In genomic region chr1:9628541-9629444, GRCh38 we compare ENCODE assay signal across 1 cellular context.
TF ChIP-seq lines count a peak whose summit lies in the region.

No MANE protein-coding gene starts in this region.

TF ChIP-seq in HepG2, 621 proteins besides CTCF, POLR2A, EP300 and RAD21:
- TF ChIP-seq AKNA (CRISPR knock-in tag; IDR thresholded peaks at IDR 0.05; ENCODE audit: borderline replicate concordance) (no peak), IRF1 (CRISPR knock-in tag; IDR thresholded peaks at IDR 0.05; ENCODE audit: low read depth) (no peak)
